Comparison of ENCODE assay signal across 27 cellular contexts in genomic region chr13:59842507-59842906, GRCh38.
DNase-seq lines count a peak whose midpoint lies in the region; ATAC-seq, FAIRE-seq and TF ChIP-seq lines count a peak whose summit lies in the region.
"Had no signal": no experiment of that assay in that cellular context is flagged by ENCODE, and none has a peak within 500 bp of the region (broad histone marks: within the 10 kb centered on the region; RNA-seq: fewer than 3 reads in every experiment).

No MANE protein-coding gene starts in this region.

- dilution Hi-C loops in IMR-90 (cut with HindIII; ENCODE audit: low sequenced_read_pairs, unreplicated experiment), result no loop called here

- ATAC-seq in IMR-90 (ENCODE audit: low read depth), result no peak
- ATAC-seq: A549, Panc1 had no signal

- no peak overlapping the region for H2BK20ac ChIP-seq in IMR-90 (ENCODE audit: low read depth, low read length)

- H3K9me1 ChIP-seq in IMR-90 (ENCODE audit: insufficient read depth, low read length), result no peaks in the 10 kb centered on the region

- no peak overlapping the region for H3K4ac ChIP-seq in IMR-90 (ENCODE audit: low read depth, low read length)

- no peak for TF ChIP-seq RAD21 in IMR-90 (IDR thresholded peaks at IDR 0.05; ENCODE audit: low read length)

- H3K36me3 ChIP-seq in IMR-90 (ENCODE audit: control insufficient read depth, insufficient read depth, low read length), result no peaks in the 10 kb centered on the region
- H3K36me3 ChIP-seq in tibial nerve, result no peaks in the 10 kb centered on the region
- H3K36me3 ChIP-seq: HAP-1 had no signal

- H2AK9ac ChIP-seq in IMR-90 (replicated peaks; ENCODE audit: low read depth, low read length, poor library complexity), result no peak overlapping the region

- no peak overlapping the region for H3K4me2 ChIP-seq in IMR-90 (ENCODE audit: low read depth, low read length)
- H3K4me2 ChIP-seq: A549 had no signal

- no peak overlapping the region for H3K56ac ChIP-seq in IMR-90 (ENCODE audit: extremely low read depth, insufficient read depth, low read length)

- WGBS in IMR-90 (ENCODE audit: extremely low coverage in 2 of 2, insufficient read length in 1 of 2), 2 experiments, result no CpG with 5 or more reads among the region's 4 CpGs
- WGBS in tibial nerve, 2 donors, result 91 to 97% methylated on average over 4 of the region's 4 CpGs

- no TSS peak for BruUV-seq in IMR-90 (replicated peaks; lab: Mats Ljungman, UMichigan)

- H2AFZ ChIP-seq in IMR-90 (replicated peaks; ENCODE audit: low read length, poor library complexity), result no peak overlapping the region
- H2AFZ ChIP-seq: GM23248 had no signal

- no peak overlapping the region for H2BK120ac ChIP-seq in IMR-90 (ENCODE audit: low read depth, low read length)

- intact Hi-C loops in IMR-90 (cut with micrococcal nuclease), result no loop called here

- CTCF ChIA-PET in IMR-90 (lab: Yijun Ruan, JAX), result interaction anchor here (0.5 to 1.4 kb wide), 3 partner anchors 15 to 31 kb away, joined by 3 to 4 read pairs (median 3); no protein-coding TSS in a partner anchor

- TF ChIP-seq EP300 in tibial nerve (IDR thresholded peaks at IDR 0.05), result no peak

- peaks cover 0 to 2% of the 10 kb centered on the region in 2 experiments; a peak in 1 of 4 replicates for H3K79me1 ChIP-seq in IMR-90 (ENCODE audit: low read depth in 1 of 2, low read length in 2 of 2)

- H3K9me3 ChIP-seq in IMR-90 (ENCODE audit: control insufficient read depth, insufficient read depth, low read length), result no peaks in the 10 kb centered on the region
- H3K9me3 ChIP-seq in tibial nerve, result no peaks in the 10 kb centered on the region
- H3K9me3 ChIP-seq: A549, HAP-1 had no signal

- no peak overlapping the region for H3K14ac ChIP-seq in IMR-90 (replicated peaks; ENCODE audit: low read depth, low read length)

- TF ChIP-seq CTCF in IMR-90 (conservative IDR thresholded peaks at IDR 0.05; ENCODE audit: low read depth, low read length), result no peak
- no peak for TF ChIP-seq CTCF in tibial nerve (IDR thresholded peaks at IDR 0.05)
- TF ChIP-seq CTCF in GM13977 (IDR thresholded peaks at IDR 0.05; ENCODE audit: extremely low read depth, insufficient read depth, missing control alignments), result no peak

- no peak overlapping the region for H4K91ac ChIP-seq in IMR-90 (ENCODE audit: insufficient read depth, low read depth, low read length)

- H3K9ac ChIP-seq in IMR-90 (ENCODE audit: low read depth, low read length), result no peak overlapping the region
- H3K9ac ChIP-seq: GM23248 had no signal

- DNase-seq in EL (peak; percentile 21), IMR-90 (peak; percentile 35), dermis blood vessel endothelial cell (peak; percentile 34), lung microvascular endothelial cell (ENCODE audit: low read depth in 2 of 2) (peak; percentile 5 to 24), HuH-7 (ENCODE audit: low spot score) (no peak), GM12892 (ENCODE audit: insufficient read length) (no peak), tibial nerve (ENCODE audit: low spot score in 2 of 2) (no peak), GM13977 (ENCODE audit: low spot score) (no peak)
- DNase-seq: C1 segment of cervical spinal cord; CD4-positive, alpha-beta memory T cell; DMS 273 treated with DMSO at 0.1 percent for 48 hours; DMS79; GM23248; HFFc6; Karpas-422; NCI-H1092 treated with DMSO at 0.1 percent for 48 hours; NCI-H1436 treated with DMSO at 0.1 percent for 48 hours; NCI-H187 treated with DMSO at 0.1 percent for 48 hours; NCI-H446; NCI-H524 treated with DMSO at 0.1 percent for 48 hours; NCI-H82; SHP77 treated with DMSO at 0.1 percent for 48 hours; T-helper 1 cell had no signal

- no peak overlapping the region for H3K18ac ChIP-seq in IMR-90 (ENCODE audit: low read depth, low read length)

- H3K4me3 ChIP-seq in IMR-90 (ENCODE audit: insufficient read depth, low read depth, low read length) (no peak overlapping the region), tibial nerve (no peak overlapping the region)
- H3K4me3 ChIP-seq: A549, GM23248, HAP-1 had no signal

- no peak for FAIRE-seq in GM12892 (lab: Jason Lieb, UNC)
- FAIRE-seq: A549 had no signal

- TF ChIP-seq POLR2A in IMR-90 (IDR thresholded peaks at IDR 0.05; ENCODE audit: low read depth, low read length) (no peak), GM12892 (IDR thresholded peaks at IDR 0.05; ENCODE audit: low read depth, low read length) (no peak), tibial nerve (IDR thresholded peaks at IDR 0.05) (no peak)

- no peak overlapping the region for H3K23ac ChIP-seq in IMR-90 (ENCODE audit: low read depth, low read length)

- H3K27me3 ChIP-seq in IMR-90 (ENCODE audit: control insufficient read depth, insufficient read depth, low read length) (no peaks in the 10 kb centered on the region), tibial nerve (no peaks in the 10 kb centered on the region)

- H2BK5ac ChIP-seq in IMR-90 (ENCODE audit: low read depth, low read length, poor library complexity, severe bottlenecking), result no peak overlapping the region

- in situ Hi-C loops in IMR-90 (cut with MboI; ENCODE audit: low sequenced_read_pairs) (no loop called here), GM13977 (cut with MboI; ENCODE audit: low pct_unique_long_range_greater_than_20kb, low sequenced_read_pairs, unreplicated experiment) (no loop called here)

- H3K27ac ChIP-seq in IMR-90 (ENCODE audit: insufficient read depth, low read length) (no peak overlapping the region), tibial nerve (no peak overlapping the region)
- H3K27ac ChIP-seq: A549, GM23248, RWPE1 had no signal

- H4K5ac ChIP-seq in IMR-90 (ENCODE audit: low read depth, low read length), result no peak overlapping the region

- no peak overlapping the region for H2BK15ac ChIP-seq in IMR-90 (ENCODE audit: low read depth, low read length)

- H3K4me1 ChIP-seq in IMR-90 (ENCODE audit: control insufficient read depth, insufficient read depth, low read length), result 0 out of 2 replicates have a peak, but pooled peaks cover 3% of the 10 kb centered on the region
- no peaks in the 10 kb centered on the region for H3K4me1 ChIP-seq in tibial nerve
- H3K4me1 ChIP-seq: A549 had no signal

- H4K20me1 ChIP-seq in IMR-90 (ENCODE audit: insufficient read depth, low read length), result no peaks in the 10 kb centered on the region

- H4K8ac ChIP-seq in IMR-90 (ENCODE audit: low read depth in 2 of 2, low read length in 2 of 2), result no peak overlapping the region

- POLR2A ChIA-PET in IMR-90 (lab: Charles Lee; ENCODE audit: unreplicated experiment), result no interaction called here

- H2AK5ac ChIP-seq in IMR-90 (ENCODE audit: low read depth, low read length), result no peak overlapping the region

TF ChIP-seq in IMR-90, 13 proteins besides CTCF, POLR2A, EP300 and RAD21:
- TF ChIP-seq RCOR1 (IDR thresholded peaks at IDR 0.05; ENCODE audit: insufficient replicate concordance, low read length) (no peak), CEBPB (IDR thresholded peaks at IDR 0.05; ENCODE audit: low read depth, low read length) (no peak), USF2 (IDR thresholded peaks at IDR 0.05; ENCODE audit: low read depth, low read length) (no peak), SMC3 (IDR thresholded peaks at IDR 0.05; ENCODE audit: low read depth, low read length) (no peak), NFE2L2 (IDR thresholded peaks at IDR 0.05; ENCODE audit: low read depth, low read length) (no peak), RFX5 (IDR thresholded peaks at IDR 0.05; ENCODE audit: low read depth, low read length) (no peak), CHD1 (IDR thresholded peaks at IDR 0.05; ENCODE audit: low read depth, low read length) (no peak), FOS (IDR thresholded peaks at IDR 0.05; ENCODE audit: low read depth, low read length) (no peak), ELK1 (IDR thresholded peaks at IDR 0.05; ENCODE audit: borderline replicate concordance, low read depth, low read length) (no peak), MXI1 (IDR thresholded peaks at IDR 0.05; ENCODE audit: borderline replicate concordance, low read depth, low read length) (no peak), BHLHE40 (IDR thresholded peaks at IDR 0.05; ENCODE audit: low read depth, low read length) (no peak), MAFK (IDR thresholded peaks at IDR 0.05; ENCODE audit: low read depth, low read length) (no peak), MAZ (IDR thresholded peaks at IDR 0.05; ENCODE audit: borderline replicate concordance, low read depth, low read length) (no peak)
TF ChIP-seq in IMR-90: peak in this region for 0.

Comparison
In these comparisons a context has a peak if more than half of its experiments do, and no peak if none do; other contexts are left out.
1. DNase-seq: peak in EL (single experiment), IMR-90 (single experiment), dermis blood vessel endothelial cell (single experiment) and lung microvascular endothelial cell (2 of 2); none in HuH-7 (single experiment), GM12892 (single experiment), tibial nerve (0 of 2) and GM13977 (single experiment).